ENCODE assay signal across 17 cellular contexts in the genomic region with DNA sequence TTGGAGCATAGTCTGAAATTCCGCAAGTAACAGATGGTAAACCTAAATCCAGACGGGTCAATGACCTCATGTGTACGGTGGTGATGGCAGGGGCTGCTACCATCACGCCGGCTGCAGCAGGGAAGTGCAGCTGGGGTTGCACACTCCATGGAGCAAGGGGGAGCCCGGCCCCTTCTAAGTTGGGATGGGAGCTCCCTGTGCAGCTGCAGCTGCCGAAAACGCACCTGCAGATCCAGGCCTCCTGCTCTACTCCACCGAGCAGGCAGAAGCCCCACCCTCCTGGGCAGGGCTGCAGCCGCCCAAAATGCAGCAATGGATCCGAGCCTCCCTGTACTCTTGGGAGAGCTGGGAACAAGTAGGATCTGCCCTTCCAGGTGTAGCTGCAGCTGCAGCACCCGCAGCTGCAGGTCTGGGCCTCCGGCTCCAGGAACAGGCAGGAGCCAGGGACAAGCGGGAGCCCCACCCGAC. TPM values are rescaled to one million over a fixed set of nuclear protein-coding genes. Genes with fewer than 3 reads are reported as not detected.
DNase-seq lines count a peak whose midpoint lies in the region; ATAC-seq and TF ChIP-seq lines count a peak whose summit lies in the region.
"Had no signal": no experiment of that assay in that cellular context is flagged by ENCODE, and none has a peak within 500 bp of the region (broad histone marks: within the 10 kb centered on the region; RNA-seq: fewer than 3 reads in every experiment).

No MANE protein-coding gene starts in this region.

- no peaks in the 10 kb centered on the region for H3K9me3 ChIP-seq in aorta (ENCODE audit: control insufficient read depth, low read length)

- no peak for TF ChIP-seq CTCF in progenitor cell of endocrine pancreas (IDR thresholded peaks at IDR 0.05; ENCODE audit: unreplicated experiment)

- intact Hi-C loops in aorta (cut with DNase I) = no loop called here

- ATAC-seq in GM18519 (IDR thresholded peaks at IDR 0.05; ENCODE audit: low FRiP score, unreplicated experiment) (no peak), aorta (ENCODE audit: low FRiP score) (no peak)
- ATAC-seq: Panc1 had no signal

- H3K36me3 ChIP-seq in H7 (replicated peaks; ENCODE audit: control insufficient read depth, insufficient read depth, low read length) = no peaks in the 10 kb centered on the region
- H3K36me3 ChIP-seq in aorta (ENCODE audit: control insufficient read depth in 1 of 2, insufficient read depth in 2 of 2, low read length in 1 of 2) = no peaks in the 10 kb centered on the region

- no peaks in the 10 kb centered on the region for H3K4me1 ChIP-seq in aorta (ENCODE audit: control insufficient read depth in 1 of 2, insufficient read depth in 2 of 2, low read length in 2 of 2)

- H3K4me3 ChIP-seq in H7 (ENCODE audit: insufficient read depth, low read depth, low read length) = peak overlapping the region; percentile 21; the same call in 1 of the 2 replicates
- no peak overlapping the region for H3K4me3 ChIP-seq in aorta (ENCODE audit: low read length in 2 of 2)

- H3K36me3 Mint-ChIP-seq in progenitor cell of endocrine pancreas (ENCODE audit: insufficient read depth) = no peaks in the 10 kb centered on the region
- no peaks in the 10 kb centered on the region for H3K36me3 Mint-ChIP-seq in activated naive CD4-positive, alpha-beta T cell treated with anti-CD3 and anti-CD28 coated beads, Interleukin-2, amount 10 ng/mL, durations not matched to agents 7 days and 5 days
- H3K36me3 Mint-ChIP-seq: CD8-positive, alpha-beta memory T cell had no signal

- H3K4me1 Mint-ChIP-seq in progenitor cell of endocrine pancreas (ENCODE audit: low read depth) = peaks cover 8% of the 10 kb centered on the region
- H3K4me1 Mint-ChIP-seq in activated naive CD4-positive, alpha-beta T cell treated with anti-CD3 and anti-CD28 coated beads, Interleukin-2, amount 10 ng/mL, durations not matched to agents 7 days and 5 days = no peaks in the 10 kb centered on the region
- H3K4me1 Mint-ChIP-seq: B cell; CD8-positive, alpha-beta memory T cell had no signal

- no peaks in the 10 kb centered on the region for H3K27me3 ChIP-seq in H7 (ENCODE audit: control insufficient read depth, insufficient read depth, low read length)
- H3K27me3 ChIP-seq in aorta (ENCODE audit: control insufficient read depth in 1 of 2, insufficient read depth in 2 of 2, low read length in 1 of 2) = no peaks in the 10 kb centered on the region

- CTCF ChIA-PET in activated naive CD4-positive, alpha-beta T cell treated with anti-CD3 and anti-CD28 coated beads, Interleukin-2, amount 10 ng/mL, durations not matched to agents 7 days and 5 days (lab: Charles Lee) = no interaction called here

- H3K27ac ChIP-seq in aorta (ENCODE audit: low read depth in 1 of 2, low read length in 2 of 2) = no peak overlapping the region

- no peaks in the 10 kb centered on the region for H3K27me3 Mint-ChIP-seq in progenitor cell of endocrine pancreas
- H3K27me3 Mint-ChIP-seq in activated naive CD4-positive, alpha-beta T cell treated with anti-CD3 and anti-CD28 coated beads, Interleukin-2, amount 10 ng/mL, durations not matched to agents 7 days and 5 days = no peaks in the 10 kb centered on the region
- H3K27me3 Mint-ChIP-seq: B cell; CD8-positive, alpha-beta memory T cell had no signal

- H3K27ac Mint-ChIP-seq in progenitor cell of endocrine pancreas = no peak overlapping the region
- no peak overlapping the region for H3K27ac Mint-ChIP-seq in activated naive CD4-positive, alpha-beta T cell treated with anti-CD3 and anti-CD28 coated beads, Interleukin-2, amount 10 ng/mL, durations not matched to agents 7 days and 5 days
- H3K27ac Mint-ChIP-seq: B cell; CD8-positive, alpha-beta memory T cell had no signal

- 86 to 90% methylated on average over 14 to 15 of the region's 15 CpGs for WGBS in aorta, 2 donors

- H3K9me3 Mint-ChIP-seq in progenitor cell of endocrine pancreas (ENCODE audit: low read depth) = no peaks in the 10 kb centered on the region
- H3K9me3 Mint-ChIP-seq in activated naive CD4-positive, alpha-beta T cell treated with anti-CD3 and anti-CD28 coated beads, Interleukin-2, amount 10 ng/mL, durations not matched to agents 7 days and 5 days = no peaks in the 10 kb centered on the region
- H3K9me3 Mint-ChIP-seq: CD8-positive, alpha-beta memory T cell had no signal

- peak overlapping the region; percentile 61 for H3K4me3 Mint-ChIP-seq in progenitor cell of endocrine pancreas (ENCODE audit: low read depth)
- no peak overlapping the region for H3K4me3 Mint-ChIP-seq in activated naive CD4-positive, alpha-beta T cell treated with anti-CD3 and anti-CD28 coated beads, Interleukin-2, amount 10 ng/mL, durations not matched to agents 7 days and 5 days
- H3K4me3 Mint-ChIP-seq: B cell; CD8-positive, alpha-beta memory T cell had no signal

- peak; percentile 67 for DNase-seq in H7
- DNase-seq in SHP77 (lab: John Stamatoyannopoulos, UW) = peak; percentile 71 to 72
- DNase-seq in iPS DF 4.7 (ENCODE audit: extremely low read depth, low spot score) = peak; percentile 16
- DNase-seq in progenitor cell of endocrine pancreas (ENCODE audit: low spot score, unreplicated experiment) = peak; percentile 10
- DNase-seq in activated naive CD4-positive, alpha-beta T cell treated with anti-CD3 and anti-CD28 coated beads, Interleukin-2, amount 10 ng/mL, durations not matched to agents 7 days and 5 days = no peak
- DNase-seq in aorta = no peak
- DNase-seq: ACHN; CD8-positive, alpha-beta memory T cell; KBM-7; NCI-H1048; NCI-H1694; NCI-H446 treated with DMSO at 0.1 percent for 48 hours; NCI-H748 treated with DMSO at 0.1 percent for 48 hours; Right ventricle myocardium superior had no signal

RNA-seq across cellular contexts. Expression of a gene that starts 25.5 kb away (rescaled TPM):
- total RNA-seq in H7 (2014; rRNA removed; shearing (Covaris generic)) = 8.4 and 10.8 TPM in 2 replicates
- total RNA-seq in progenitor cell of endocrine pancreas (11.1 and 12.5 TPM in 2 replicates), aorta (1 to 10 TPM; 4.3 to 7.7 TPM)
- 1 to 10 TPM; 2.4 to 3.1 TPM for polyA plus RNA-seq in aorta

RNA-seq across cellular contexts. Expression of a gene that starts 45.8 kb away (rescaled TPM):
- 6.6 and 9.2 TPM in 2 replicates for total RNA-seq in H7 (2014; rRNA removed; shearing (Covaris generic))
- 11.0 and 12.1 TPM in 2 replicates for total RNA-seq in progenitor cell of endocrine pancreas
- total RNA-seq in aorta = 10 to 100 TPM; 11.2 to 14.3 TPM
- polyA plus RNA-seq in aorta = 10 to 100 TPM in 1 of 2 donors, 1 to 10 TPM in 1; 9.9 to 17.9 TPM

Comparison
In these comparisons a context has a peak if more than half of its experiments do, and no peak if none do; other contexts are left out.
1. DNase-seq: peak in H7 (single experiment), SHP77 (2 of 2), iPS DF 4.7 (single experiment) and progenitor cell of endocrine pancreas (single experiment); none in activated naive CD4-positive, alpha-beta T cell treated with anti-CD3 and anti-CD28 coated beads, Interleukin-2, amount 10 ng/mL, durations not matched to agents 7 days and 5 days (single experiment) and aorta (0 of 2).